In genomic region chr6:32203435-32204267, GRCh38 we compare ENCODE assay signal across 1 cellular context.
TF ChIP-seq lines count a peak whose summit lies in the region.

No MANE protein-coding gene starts in this region.

TF ChIP-seq in HepG2, 621 proteins besides CTCF, POLR2A, EP300 and RAD21:
- TF ChIP-seq ZBTB21 (CRISPR knock-in tag; IDR thresholded peaks at IDR 0.05) = no peak
- no peak for TF ChIP-seq FOXO4 (CRISPR knock-in tag; conservative IDR thresholded peaks at IDR 0.05)
- TF ChIP-seq MAFK (conservative IDR thresholded peaks at IDR 0.05 in 1 of 2, IDR thresholded peaks at IDR 0.05 in 1 of 2; ENCODE audit: low read length in 2 of 2) = peak; percentile 21 to 55; a peak in 2 of 4 replicates
- no peak for TF ChIP-seq ZNF160 (CRISPR knock-in tag; IDR thresholded peaks at IDR 0.05)
- no peak for TF ChIP-seq ZNF577 (CRISPR knock-in tag; IDR thresholded peaks at IDR 0.05; ENCODE audit: borderline replicate concordance, low read depth)
- no peak for TF ChIP-seq FOXM1 (CRISPR knock-in tag; IDR thresholded peaks at IDR 0.05)
